Comparison of ENCODE assay signal across 2 cellular contexts in the genomic region with DNA sequence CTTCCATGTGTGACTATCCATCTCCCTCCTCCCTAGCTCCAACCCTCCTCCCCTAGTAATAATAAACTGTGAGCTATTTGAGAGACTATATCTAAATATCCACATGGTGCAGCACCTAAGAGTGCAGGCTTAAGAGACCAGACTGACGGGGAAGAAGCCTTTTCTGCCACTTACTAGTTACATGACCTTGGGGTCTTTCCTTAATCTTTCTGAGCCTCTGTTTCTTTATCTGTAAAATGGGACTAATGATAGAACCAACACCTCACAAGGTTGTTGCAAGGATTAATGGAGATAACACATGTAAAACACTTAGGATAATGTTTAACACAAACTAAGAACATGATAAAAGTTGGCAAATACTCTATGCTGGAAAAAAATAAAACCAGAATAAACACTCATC.
TF ChIP-seq lines count a peak whose summit lies in the region.

No MANE protein-coding gene starts in this region.

TF ChIP-seq in GM12878, 131 proteins besides CTCF, POLR2A, EP300 and RAD21:
- no peak for TF ChIP-seq HCFC1 (IDR thresholded peaks at IDR 0.05; ENCODE audit: low read length)
- TF ChIP-seq SUPT20H (IDR thresholded peaks at IDR 0.05; ENCODE audit: borderline replicate concordance, control insufficient read depth, low read depth, low read length), result no peak
- no peak for TF ChIP-seq SIX5 (IDR thresholded peaks at IDR 0.05; ENCODE audit: low read depth, low read length, severe bottlenecking)
- TF ChIP-seq CHD2 (IDR thresholded peaks at IDR 0.05; ENCODE audit: borderline replicate concordance, low read depth, low read length), result no peak
- no peak for TF ChIP-seq CREM (IDR thresholded peaks at IDR 0.05; ENCODE audit: low read depth)
- TF ChIP-seq PML (IDR thresholded peaks at IDR 0.05; ENCODE audit: low read length), result no peak
- no peak for TF ChIP-seq ELK1 (IDR thresholded peaks at IDR 0.05; ENCODE audit: low read depth, low read length)
- TF ChIP-seq USF2 (IDR thresholded peaks at IDR 0.05; ENCODE audit: borderline replicate concordance, low read depth, low read length), result no peak
- no peak for TF ChIP-seq TCF7 (IDR thresholded peaks at IDR 0.05; ENCODE audit: borderline replicate concordance)
- no peak for TF ChIP-seq ASH2L (IDR thresholded peaks at IDR 0.05; ENCODE audit: borderline replicate concordance, low read depth)
- no peak for TF ChIP-seq CREB1 (IDR thresholded peaks at IDR 0.05; ENCODE audit: low read depth)
- no peak for TF ChIP-seq FOXK2 (IDR thresholded peaks at IDR 0.05)
- no peak for TF ChIP-seq ETV6 (conservative IDR thresholded peaks at IDR 0.05 in 1 of 2, IDR thresholded peaks at IDR 0.05 in 1 of 2; ENCODE audit: borderline replicate concordance in 1 of 2, low read depth in 1 of 2)
- TF ChIP-seq ZZZ3 (IDR thresholded peaks at IDR 0.05; ENCODE audit: control insufficient read depth, insufficient read length, low read depth), result no peak
- TF ChIP-seq YBX1 (IDR thresholded peaks at IDR 0.05), result no peak
- TF ChIP-seq HDGF (IDR thresholded peaks at IDR 0.05), result no peak
- TF ChIP-seq NBN (IDR thresholded peaks at IDR 0.05), result no peak
- TF ChIP-seq, protein P1, sequence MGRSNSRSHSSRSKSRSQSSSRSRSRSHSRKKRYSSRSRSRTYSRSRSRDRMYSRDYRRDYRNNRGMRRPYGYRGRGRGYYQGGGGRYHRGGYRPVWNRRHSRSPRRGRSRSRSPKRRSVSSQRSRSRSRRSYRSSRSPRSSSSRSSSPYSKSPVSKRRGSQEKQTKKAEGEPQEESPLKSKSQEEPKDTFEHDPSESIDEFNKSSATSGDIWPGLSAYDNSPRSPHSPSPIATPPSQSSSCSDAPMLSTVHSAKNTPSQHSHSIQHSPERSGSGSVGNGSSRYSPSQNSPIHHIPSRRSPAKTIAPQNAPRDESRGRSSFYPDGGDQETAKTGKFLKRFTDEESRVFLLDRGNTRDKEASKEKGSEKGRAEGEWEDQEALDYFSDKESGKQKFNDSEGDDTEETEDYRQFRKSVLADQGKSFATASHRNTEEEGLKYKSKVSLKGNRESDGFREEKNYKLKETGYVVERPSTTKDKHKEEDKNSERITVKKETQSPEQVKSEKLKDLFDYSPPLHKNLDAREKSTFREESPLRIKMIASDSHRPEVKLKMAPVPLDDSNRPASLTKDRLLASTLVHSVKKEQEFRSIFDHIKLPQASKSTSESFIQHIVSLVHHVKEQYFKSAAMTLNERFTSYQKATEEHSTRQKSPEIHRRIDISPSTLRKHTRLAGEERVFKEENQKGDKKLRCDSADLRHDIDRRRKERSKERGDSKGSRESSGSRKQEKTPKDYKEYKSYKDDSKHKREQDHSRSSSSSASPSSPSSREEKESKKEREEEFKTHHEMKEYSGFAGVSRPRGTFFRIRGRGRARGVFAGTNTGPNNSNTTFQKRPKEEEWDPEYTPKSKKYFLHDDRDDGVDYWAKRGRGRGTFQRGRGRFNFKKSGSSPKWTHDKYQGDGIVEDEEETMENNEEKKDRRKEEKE (IDR thresholded peaks at IDR 0.05), result no peak

TF ChIP-seq in K562, 482 proteins besides CTCF, POLR2A, EP300 and RAD21:
- peak; percentile 89 for TF ChIP-seq ZNF263 (CRISPR knock-in tag; IDR thresholded peaks at IDR 0.05; ENCODE audit: borderline replicate concordance)
- TF ChIP-seq RBM25 (IDR thresholded peaks at IDR 0.05; ENCODE audit: low read depth, low read length, severe bottlenecking), result peak; percentile 84
- TF ChIP-seq ZNF444 (CRISPR knock-in tag; IDR thresholded peaks at IDR 0.05), result no peak
- TF ChIP-seq BCOR (IDR thresholded peaks at IDR 0.05), result peak; percentile 52; the same call in 1 of the 2 replicates
- TF ChIP-seq ZNF561 (CRISPR knock-in tag; conservative IDR thresholded peaks at IDR 0.05), result no peak
- TF ChIP-seq ADNP (tag; IDR thresholded peaks at IDR 0.05), result peak; percentile 26; the same call in 1 of the 2 replicates
- TF ChIP-seq POLR2G (IDR thresholded peaks at IDR 0.05; ENCODE audit: low read depth, low read length), result no peak
- 0 out of 2 replicates have a peak, but pooled peaks have one; percentile 19 for TF ChIP-seq ESRRA (IDR thresholded peaks at IDR 0.05; ENCODE audit: borderline replicate concordance, low read depth)
